In the genomic region with DNA sequence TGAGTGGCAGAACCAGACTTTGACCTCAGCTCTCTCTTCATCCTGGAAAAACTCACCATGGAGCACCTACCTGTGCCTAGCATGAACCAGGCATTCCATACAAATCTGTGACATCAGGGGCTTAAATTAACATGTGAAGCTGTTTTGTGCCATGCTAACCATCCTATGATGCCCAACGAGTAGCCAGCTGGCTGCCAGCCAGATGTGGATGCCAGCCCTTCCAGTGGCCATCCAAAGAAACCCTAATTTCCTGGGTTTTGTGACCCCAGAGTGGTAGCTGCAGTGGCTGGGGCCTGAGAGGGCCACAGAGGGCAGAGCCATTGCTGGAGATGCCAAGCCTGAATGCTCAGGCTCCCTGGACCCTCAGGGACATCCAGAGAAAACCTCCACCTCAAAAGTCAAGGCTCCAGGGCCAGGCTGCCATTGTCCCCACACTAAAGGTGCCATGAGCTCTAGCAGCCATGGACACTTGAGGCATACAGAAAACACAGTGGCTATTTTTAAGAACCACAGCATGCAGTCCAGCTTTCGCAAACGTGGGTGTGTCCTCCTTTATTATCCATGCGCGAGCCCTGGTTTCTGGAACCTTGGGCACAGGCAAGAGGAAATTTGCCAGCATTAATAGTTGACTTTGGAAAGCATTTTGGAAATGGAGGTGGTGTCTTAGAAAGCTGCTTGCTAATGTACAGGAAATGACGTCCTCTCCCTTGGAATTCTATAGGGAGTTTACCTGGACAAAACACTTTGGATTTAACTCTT, we compare ENCODE assay signal across 27 cellular contexts. TPM values are rescaled to one million over a fixed set of nuclear protein-coding genes. Genes with fewer than 3 reads are reported as not detected.
DNase-seq lines count a peak whose midpoint lies in the region; ATAC-seq, FAIRE-seq and TF ChIP-seq lines count a peak whose summit lies in the region.
"Had no signal": no experiment of that assay in that cellular context is flagged by ENCODE, and none has a peak within 500 bp of the region (broad histone marks: within the 10 kb centered on the region; RNA-seq: fewer than 3 reads in every experiment).

No MANE protein-coding gene starts in this region.

- H3K27ac ChIP-seq in esophagus (ENCODE audit: low read depth in 2 of 2, low read length in 1 of 2) = peak overlapping the region; percentile 35 to 86
- H3K27ac ChIP-seq in muscle layer of colon (ENCODE audit: low read depth, low read length) = peak overlapping the region; percentile 48
- peak overlapping the region; percentile 58 for H3K27ac ChIP-seq in stomach smooth muscle (ENCODE audit: low read length)
- H3K27ac ChIP-seq: foreskin keratinocyte, vagina had no signal

- H3K4me3 ChIP-seq in bronchial epithelial cell (ENCODE audit: low read depth, low read length) = no peak overlapping the region
- no peak overlapping the region for H3K4me3 ChIP-seq in esophagus (ENCODE audit: low read depth in 1 of 2, low read length in 2 of 2)
- no peak overlapping the region for H3K4me3 ChIP-seq in muscle layer of colon (ENCODE audit: low read depth in 1 of 2, low read length in 2 of 2)
- H3K4me3 ChIP-seq in stomach smooth muscle (ENCODE audit: low read length in 2 of 2) = peak overlapping the region in 1 of 2 donors; percentile 15
- H3K4me3 ChIP-seq: vagina had no signal

- FAIRE-seq in bronchial epithelial cell (lab: Jason Lieb, UNC) = peak; percentile 94

- H3K9me3 ChIP-seq in esophagus (ENCODE audit: control insufficient read depth in 2 of 2, insufficient read depth in 1 of 2, low read depth in 1 of 2, low read length in 1 of 2) (no peaks in the 10 kb centered on the region), muscle layer of colon (ENCODE audit: low read length) (no peaks in the 10 kb centered on the region), stomach smooth muscle (ENCODE audit: control insufficient read depth in 2 of 2, low read length in 2 of 2) (no peaks in the 10 kb centered on the region)
- H3K9me3 ChIP-seq: vagina had no signal

- WGBS in esophagus, 2 donors = 28 to 42% methylated on average over 6 of the region's 6 CpGs

- peak; percentile 10 for DNase-seq in bronchial epithelial cell (ENCODE audit: low read depth)
- no peak for DNase-seq in NCI-H345 treated with DMSO at 0.1 percent for 48 hours (lab: John Stamatoyannopoulos, UW; ENCODE audit: unreplicated experiment)
- no peak for DNase-seq in SW 1271 (lab: John Stamatoyannopoulos, UW)
- DNase-seq in activated CD4-positive, CD25-positive, alpha-beta regulatory T cell treated with anti-CD3 and anti-CD28 coated beads, Interleukin-2, amount 50 U/mL, for 72 hours = no peak
- DNase-seq: activated CD4-positive, alpha-beta T cell treated with anti-CD3 and anti-CD28 coated beads for 48 hours; activated gamma-delta T cell treated with Interleukin-2 at 50 U/mL for 16 hours; activated T-cell treated with anti-CD3 and anti-CD28 coated beads, Interleukin-2, amount 50 U/mL, for 24 hours; cerebellar nuclear complex; DND-41; foreskin keratinocyte; mesendoderm; naive B cell; NCI-H1105; NCI-H2081; NCI-H226; NCI-H82; OCI-M1; T-helper 2 cell had no signal

- H3K36me3 ChIP-seq in bronchial epithelial cell (ENCODE audit: control insufficient read depth, insufficient read depth, low read length) (no peaks in the 10 kb centered on the region), esophagus (ENCODE audit: control insufficient read depth in 2 of 2, insufficient read depth in 2 of 2, low read length in 1 of 2) (no peaks in the 10 kb centered on the region), muscle layer of colon (ENCODE audit: insufficient read depth, low read length) (no peaks in the 10 kb centered on the region), stomach smooth muscle (ENCODE audit: control insufficient read depth in 2 of 2, insufficient read depth in 2 of 2, low read length in 2 of 2) (peaks cover 0 to 3% of the 10 kb centered on the region in 2 donors)
- H3K36me3 ChIP-seq: vagina had no signal

- TF ChIP-seq CTCF in bronchial epithelial cell (IDR thresholded peaks at IDR 0.05; ENCODE audit: insufficient read depth, low read length, severe bottlenecking) = no peak

- peaks cover 11 to 27% of the 10 kb centered on the region in 2 donors for H3K4me1 ChIP-seq in esophagus (ENCODE audit: control insufficient read depth in 2 of 2, insufficient read depth in 2 of 2, low read length in 1 of 2)
- peaks cover 70% of the 10 kb centered on the region for H3K4me1 ChIP-seq in muscle layer of colon (ENCODE audit: insufficient read depth, low read length)
- peaks cover 72% of the 10 kb centered on the region for H3K4me1 ChIP-seq in stomach smooth muscle (ENCODE audit: control insufficient read depth, insufficient read depth, low read length)
- H3K4me1 ChIP-seq: foreskin keratinocyte had no signal

- H3K27me3 ChIP-seq in bronchial epithelial cell (ENCODE audit: control insufficient read depth, insufficient read depth, low read length) = peaks cover 10% of the 10 kb centered on the region
- no peaks in the 10 kb centered on the region for H3K27me3 ChIP-seq in esophagus (ENCODE audit: control insufficient read depth in 1 of 2, insufficient read depth in 2 of 2, low read length in 2 of 2)
- no peaks in the 10 kb centered on the region for H3K27me3 ChIP-seq in muscle layer of colon (ENCODE audit: control insufficient read depth in 1 of 2, insufficient read depth in 2 of 2, low read length in 2 of 2)
- no peaks in the 10 kb centered on the region for H3K27me3 ChIP-seq in stomach smooth muscle (ENCODE audit: control insufficient read depth in 1 of 2, insufficient read depth in 2 of 2, low read length in 2 of 2)
- H3K27me3 ChIP-seq: vagina had no signal

- H3K9ac ChIP-seq in muscle layer of colon (ENCODE audit: low read length) (no peak overlapping the region), stomach smooth muscle (ENCODE audit: low read length in 2 of 2) (peak overlapping the region in 1 of 2 donors; percentile 34)

- no peak for ATAC-seq in HG03378 (IDR thresholded peaks at IDR 0.05; ENCODE audit: unreplicated experiment)
- ATAC-seq: foreskin keratinocyte, HCT116, SK-N-SH treated with all-trans-retinoic acid at 6 μM for 48 hours had no signal

RNA-seq across cellular contexts. Expression of a gene that starts 6.0 kb away (rescaled TPM):
- under 0.01 and 0.26 TPM in 2 replicates for total RNA-seq in bronchial epithelial cell
- polyA plus RNA-seq in esophagus = 1 to 10 TPM; 1.5 to 4.2 TPM
- total RNA-seq: foreskin keratinocyte, HT-29, M059J had no signal
- polyA plus RNA-seq: foreskin keratinocyte had no signal
